Comparison of ENCODE assay signal across 32 cellular contexts in genomic region chr18:26450989-26451682, GRCh38.
"Had no signal": no experiment of that assay in that cellular context is flagged by ENCODE, and none has a peak within 500 bp of the region (broad histone marks: within the 10 kb centered on the region; RNA-seq: fewer than 3 reads in every experiment).

No MANE protein-coding gene starts in this region.

- H3K36me3 Mint-ChIP-seq: activated CD8-positive, alpha-beta memory T cell treated with anti-CD3 and anti-CD28 coated beads, Interleukin-2, amount 10 ng/mL, durations not matched to agents 7 days and 5 days; activated naive CD4-positive, alpha-beta T cell treated with anti-CD3 and anti-CD28 coated beads, Interleukin-2, amount 50 U/mL, for 24 hours; activated naive CD8-positive, alpha-beta T cell treated with anti-CD3 and anti-CD28 coated beads for 36 hours had no signal

- DNase-seq: activated CD4-positive, alpha-beta memory T cell treated with anti-CD3 and anti-CD28 coated beads for 36 hours; activated CD4-positive, alpha-beta T cell treated with anti-CD3 and anti-CD28 coated beads for 36 hours; activated CD4-positive, alpha-beta T cell treated with anti-CD3 and anti-CD28 coated beads, Interleukin-2, amount 10 ng/mL, durations not matched to agents 24 days and 14 days; activated CD4-positive, CD25-positive, alpha-beta regulatory T cell; activated CD4-positive, CD25-positive, alpha-beta regulatory T cell treated with anti-CD3 and anti-CD28 coated beads, Interleukin-2, amount 50 U/mL, for 72 hours; activated CD8-positive, alpha-beta memory T cell treated with anti-CD3 and anti-CD28 coated beads, Interleukin-2, amount 10 ng/mL, durations not matched to agents 7 days and 5 days; activated CD8-positive, alpha-beta memory T cell treated with anti-CD3 and anti-CD28 coated beads, Interleukin-2, amount 50 U/mL, for 4 hours; activated CD8-positive, alpha-beta T cell treated with anti-CD3 and anti-CD28 coated beads, Interleukin-2, amount 10 ng/mL, durations not matched to agents 7 days and 5 days; activated effector memory CD4-positive, alpha-beta T cell treated with anti-CD3 and anti-CD28 coated beads, Interleukin-2, amount 50 U/mL, for 16 hours; activated naive CD4-positive, alpha-beta T cell treated with anti-CD3 and anti-CD28 coated beads for 36 hours; activated naive CD8-positive, alpha-beta T cell treated with anti-CD3 and anti-CD28 coated beads for 36 hours; activated naive CD8-positive, alpha-beta T cell treated with anti-CD3 and anti-CD28 coated beads, Interleukin-2, amount 50 U/mL, for 24 hours; activated T-cell treated with anti-CD3 and anti-CD28 coated beads, Interleukin-2, amount 50 U/mL, for 1 hour; activated T-cell treated with anti-CD3 and anti-CD28 coated beads, Interleukin-2, amount 50 U/mL, for 48 hours; brain microvascular endothelial cell; dorsolateral prefrontal cortex; effector CD4-positive, alpha-beta T cell; effector memory CD8-positive, alpha-beta T cell; erythroblast; esophagus squamous epithelium; foreskin melanocyte; heart right ventricle; T-helper 2 cell had no signal

- FAIRE-seq: bronchial epithelial cell had no signal

- H3K27ac ChIP-seq: ascending aorta, brain microvascular endothelial cell, coronary artery, dorsolateral prefrontal cortex, esophagus squamous epithelium, gastroesophageal sphincter, heart right ventricle had no signal

- H3K4me3 ChIP-seq: ascending aorta, coronary artery, dorsolateral prefrontal cortex, esophagus squamous epithelium, gastroesophageal sphincter, heart right ventricle had no signal

- H3K27me3 ChIP-seq: ascending aorta, brain microvascular endothelial cell, dorsolateral prefrontal cortex, esophagus squamous epithelium had no signal

- H3K9me3 Mint-ChIP-seq: activated CD4-positive, alpha-beta memory T cell treated with anti-CD3 and anti-CD28 coated beads for 36 hours; activated CD4-positive, alpha-beta T cell treated with anti-CD3 and anti-CD28 coated beads, Interleukin-2, amount 10 ng/mL, durations not matched to agents 24 days and 14 days; activated naive CD4-positive, alpha-beta T cell treated with anti-CD3 and anti-CD28 coated beads for 36 hours; activated naive CD4-positive, alpha-beta T cell treated with anti-CD3 and anti-CD28 coated beads, Interleukin-2, amount 50 U/mL, for 24 hours; activated naive CD8-positive, alpha-beta T cell treated with anti-CD3 and anti-CD28 coated beads for 36 hours; activated naive CD8-positive, alpha-beta T cell treated with anti-CD3 and anti-CD28 coated beads, Interleukin-2, amount 50 U/mL, for 24 hours; activated T-helper 1 cell treated with anti-CD3 and anti-CD28 coated beads, Interleukin-12 subunit alpha, Interleukin-12 subunit beta, Interleukin-2, Interleukin-4 antibody, amounts not matched to agents 30 ng/mL and 10 ng/mL and 1 ng/mL, durations not matched to agents 14 hours and 24 hours and 36 hours; activated T-helper 2 cell treated with anti-CD3 and anti-CD28 coated beads, Interferon-gamma antibody, Interleukin-2, Interleukin-4, amounts not matched to agents 10 μg/mL and 5 μg/mL and 100 μg/mL, durations not matched to agents 14 hours and 24 hours and 36 hours; central memory CD8-positive, alpha-beta T cell; dendritic cell treated with granulocyte-macrophage colony-stimulating factor and Interleukin-4, amounts not matched to agents 40 ng/mL and 50 ng/mL, for 4 days had no signal

- H3K4me1 Mint-ChIP-seq: activated CD4-positive, alpha-beta T cell treated with anti-CD3 and anti-CD28 coated beads for 36 hours; activated CD4-positive, alpha-beta T cell treated with anti-CD3 and anti-CD28 coated beads, Interleukin-2, amount 10 ng/mL, durations not matched to agents 24 days and 14 days; activated CD8-positive, alpha-beta memory T cell treated with anti-CD3 and anti-CD28 coated beads, Interleukin-2, amount 10 ng/mL, durations not matched to agents 7 days and 5 days; activated naive CD4-positive, alpha-beta T cell treated with anti-CD3 and anti-CD28 coated beads, Interleukin-2, amount 50 U/mL, for 24 hours; activated naive CD8-positive, alpha-beta T cell treated with anti-CD3 and anti-CD28 coated beads, Interleukin-2, amount 50 U/mL, for 24 hours; central memory CD8-positive, alpha-beta T cell had no signal

- H3K27ac Mint-ChIP-seq: activated CD4-positive, alpha-beta memory T cell treated with anti-CD3 and anti-CD28 coated beads for 36 hours; activated CD4-positive, alpha-beta T cell treated with anti-CD3 and anti-CD28 coated beads for 36 hours; activated CD4-positive, alpha-beta T cell treated with anti-CD3 and anti-CD28 coated beads, Interleukin-2, amount 10 ng/mL, durations not matched to agents 24 days and 14 days; activated CD8-positive, alpha-beta memory T cell treated with anti-CD3 and anti-CD28 coated beads, Interleukin-2, amount 10 ng/mL, durations not matched to agents 7 days and 5 days; activated CD8-positive, alpha-beta T cell treated with anti-CD3 and anti-CD28 coated beads, Interleukin-2, amount 10 ng/mL, durations not matched to agents 7 days and 5 days; activated naive CD4-positive, alpha-beta T cell treated with anti-CD3 and anti-CD28 coated beads for 36 hours; activated naive CD4-positive, alpha-beta T cell treated with anti-CD3 and anti-CD28 coated beads, Interleukin-2, amount 50 U/mL, for 24 hours; activated naive CD8-positive, alpha-beta T cell treated with anti-CD3 and anti-CD28 coated beads for 36 hours; activated naive CD8-positive, alpha-beta T cell treated with anti-CD3 and anti-CD28 coated beads, Interleukin-2, amount 50 U/mL, for 24 hours; activated T-helper 1 cell treated with anti-CD3 and anti-CD28 coated beads, Interleukin-12 subunit alpha, Interleukin-12 subunit beta, Interleukin-2, Interleukin-4 antibody, amounts not matched to agents 30 ng/mL and 10 ng/mL and 1 ng/mL, durations not matched to agents 14 hours and 24 hours and 36 hours; activated T-helper 2 cell treated with anti-CD3 and anti-CD28 coated beads, Interferon-gamma antibody, Interleukin-2, Interleukin-4, amounts not matched to agents 10 μg/mL and 5 μg/mL and 100 μg/mL, durations not matched to agents 14 hours and 24 hours and 36 hours; dendritic cell treated with granulocyte-macrophage colony-stimulating factor and Interleukin-4, amounts not matched to agents 40 ng/mL and 50 ng/mL, for 4 days; effector memory CD8-positive, alpha-beta T cell had no signal

- H3K4me1 ChIP-seq: ascending aorta, esophagus squamous epithelium, gastroesophageal sphincter, heart right ventricle had no signal

- H3K36me3 ChIP-seq: brain microvascular endothelial cell had no signal

- ATAC-seq: activated CD4-positive, alpha-beta T cell treated with anti-CD3 and anti-CD28 coated beads for 36 hours; activated CD8-positive, alpha-beta memory T cell treated with anti-CD3 and anti-CD28 coated beads, Interleukin-2, amount 10 ng/mL, durations not matched to agents 7 days and 5 days; activated CD8-positive, alpha-beta T cell treated with anti-CD3 and anti-CD28 coated beads, Interleukin-2, amount 10 ng/mL, durations not matched to agents 7 days and 5 days; activated naive CD8-positive, alpha-beta T cell treated with anti-CD3 and anti-CD28 coated beads, Interleukin-2, amount 50 U/mL, for 24 hours; effector memory CD8-positive, alpha-beta T cell; gastroesophageal sphincter; heart right ventricle had no signal

- H3K4me3 Mint-ChIP-seq: activated CD4-positive, alpha-beta memory T cell treated with anti-CD3 and anti-CD28 coated beads for 36 hours; activated CD4-positive, alpha-beta T cell treated with anti-CD3 and anti-CD28 coated beads for 36 hours; activated CD4-positive, alpha-beta T cell treated with anti-CD3 and anti-CD28 coated beads, Interleukin-2, amount 10 ng/mL, durations not matched to agents 24 days and 14 days; activated CD8-positive, alpha-beta memory T cell treated with anti-CD3 and anti-CD28 coated beads, Interleukin-2, amount 10 ng/mL, durations not matched to agents 7 days and 5 days; activated CD8-positive, alpha-beta T cell treated with anti-CD3 and anti-CD28 coated beads, Interleukin-2, amount 10 ng/mL, durations not matched to agents 7 days and 5 days; activated naive CD4-positive, alpha-beta T cell treated with anti-CD3 and anti-CD28 coated beads for 36 hours; activated naive CD4-positive, alpha-beta T cell treated with anti-CD3 and anti-CD28 coated beads, Interleukin-2, amount 50 U/mL, for 24 hours; activated naive CD8-positive, alpha-beta T cell treated with anti-CD3 and anti-CD28 coated beads for 36 hours; activated naive CD8-positive, alpha-beta T cell treated with anti-CD3 and anti-CD28 coated beads, Interleukin-2, amount 50 U/mL, for 24 hours; activated T-helper 1 cell treated with anti-CD3 and anti-CD28 coated beads, Interleukin-12 subunit alpha, Interleukin-12 subunit beta, Interleukin-2, Interleukin-4 antibody, amounts not matched to agents 30 ng/mL and 10 ng/mL and 1 ng/mL, durations not matched to agents 14 hours and 24 hours and 36 hours; central memory CD8-positive, alpha-beta T cell; dendritic cell treated with granulocyte-macrophage colony-stimulating factor and Interleukin-4, amounts not matched to agents 40 ng/mL and 50 ng/mL, for 4 days; effector memory CD8-positive, alpha-beta T cell had no signal

- H3K9me3 ChIP-seq: ascending aorta, esophagus squamous epithelium, gastroesophageal sphincter, heart right ventricle had no signal
